Comparison of ENCODE assay signal across 1 cellular context in the genomic region with DNA sequence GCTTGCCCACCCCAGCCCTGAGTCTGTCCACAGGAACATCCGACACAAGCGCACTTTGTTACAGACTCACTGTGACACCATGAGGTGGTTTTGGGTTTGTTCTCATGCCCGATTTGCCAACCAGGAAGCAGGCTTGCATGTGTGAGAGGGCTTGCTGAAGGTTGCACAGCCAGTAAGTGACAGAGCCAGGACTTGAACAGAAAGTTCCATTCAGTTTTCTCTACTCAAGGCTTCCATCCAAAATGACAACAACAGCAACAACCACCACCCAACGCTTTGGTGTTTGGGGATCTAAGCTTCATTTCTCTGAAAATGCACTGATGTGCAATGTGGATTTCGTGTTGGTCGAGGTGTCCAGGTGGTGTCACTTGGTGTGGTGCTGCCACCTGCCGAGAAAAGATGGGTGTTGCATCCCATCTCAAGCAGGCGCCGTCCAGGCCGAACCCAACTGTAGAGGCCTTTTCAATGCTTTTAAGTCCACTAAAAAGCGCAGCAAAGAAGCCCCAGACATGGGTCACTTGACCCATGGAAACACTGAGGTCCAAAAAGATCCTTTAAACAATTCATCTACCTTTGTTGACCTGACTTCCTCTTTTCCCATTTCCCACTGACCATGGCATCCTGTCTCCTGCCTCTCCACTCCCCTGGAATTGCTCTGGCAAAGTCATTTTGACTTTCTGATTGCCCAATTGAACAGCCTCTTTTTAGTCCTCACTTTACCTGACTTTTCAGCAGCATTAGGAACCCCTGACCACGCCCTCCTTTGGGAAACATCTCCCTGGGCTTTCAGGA.
TF ChIP-seq lines count a peak whose summit lies in the region.

No MANE protein-coding gene starts in this region.

TF ChIP-seq in HepG2, 621 proteins besides CTCF, POLR2A, EP300 and RAD21 (continued from another document):
- TF ChIP-seq REPIN1 (CRISPR knock-in tag; IDR thresholded peaks at IDR 0.05; ENCODE audit: borderline replicate concordance, low read depth) (0 out of 2 replicates have a peak, but pooled peaks have one; percentile 30), CHD2 (IDR thresholded peaks at IDR 0.05; ENCODE audit: low read depth, low read length) (no peak), ELF1 (CRISPR knock-in tag; IDR thresholded peaks at IDR 0.05) (peak; percentile 30; the same call in 1 of the 2 replicates), XRCC5 (optimal IDR thresholded peaks at IDR 0.05; ENCODE audit: low read length) (peak; percentile 43)
- TF ChIP-seq, protein P1, sequence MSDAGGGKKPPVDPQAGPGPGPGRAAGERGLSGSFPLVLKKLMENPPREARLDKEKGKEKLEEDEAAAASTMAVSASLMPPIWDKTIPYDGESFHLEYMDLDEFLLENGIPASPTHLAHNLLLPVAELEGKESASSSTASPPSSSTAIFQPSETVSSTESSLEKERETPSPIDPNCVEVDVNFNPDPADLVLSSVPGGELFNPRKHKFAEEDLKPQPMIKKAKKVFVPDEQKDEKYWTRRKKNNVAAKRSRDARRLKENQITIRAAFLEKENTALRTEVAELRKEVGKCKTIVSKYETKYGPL (CRISPR knock-in tag; IDR thresholded peaks at IDR 0.05), result no peak
TF ChIP-seq in HepG2: peak in this region for 9.
